ENCODE assay signal across 12 cellular contexts in genomic region chr2:74893332-74893731, GRCh38. TPM values are rescaled to one million over a fixed set of nuclear protein-coding genes. Genes with fewer than 3 reads are reported as not detected.
DNase-seq lines count a peak whose midpoint lies in the region; ATAC-seq and TF ChIP-seq lines count a peak whose summit lies in the region.
"Had no signal": no experiment of that assay in that cellular context is flagged by ENCODE, and none has a peak within 500 bp of the region (broad histone marks: within the 10 kb centered on the region; RNA-seq: fewer than 3 reads in every experiment).

No MANE protein-coding gene starts in this region.

- CTCF ChIA-PET in PC-3 (lab: Charles Lee), result no interaction called here

- TF ChIP-seq CTCF in PC-3 (conservative IDR thresholded peaks at IDR 0.05; ENCODE audit: low read depth, low read length) (no peak), osteocyte (IDR thresholded peaks at IDR 0.05) (no peak), GM13977 (IDR thresholded peaks at IDR 0.05; ENCODE audit: extremely low read depth, insufficient read depth, missing control alignments) (no peak)

- in situ Hi-C loops in GM13977 (cut with MboI; ENCODE audit: low pct_unique_long_range_greater_than_20kb, low sequenced_read_pairs, unreplicated experiment), result no loop called here

- peak overlapping the region; percentile 81 for H3K9ac ChIP-seq in PC-3 (ENCODE audit: low read length)

- BruUV-seq in PC-3 (replicated peaks; lab: Mats Ljungman, UMichigan), result no TSS peak

- H3K9me2 ChIP-seq in PC-3 (replicated peaks; ENCODE audit: low read length), result no peaks in the 10 kb centered on the region

- POLR2A ChIA-PET in PC-3 (lab: Charles Lee; ENCODE audit: unreplicated experiment), result interaction anchor here (0.6 kb wide), 1 partner anchor 48 kb away, joined by 5 read pairs; no protein-coding TSS in a partner anchor

- H3K27ac ChIP-seq in PC-3 (ENCODE audit: low read length), result peak overlapping the region; percentile 99

- H3K9me3 ChIP-seq in PC-3 (ENCODE audit: low read length), result no peaks in the 10 kb centered on the region

- peaks cover 48% of the 10 kb centered on the region for H3K4me1 Mint-ChIP-seq in osteocyte (ENCODE audit: unreplicated experiment)
- H3K4me1 Mint-ChIP-seq: neural crest cell had no signal

- H3K36me3 Mint-ChIP-seq in osteocyte (ENCODE audit: unreplicated experiment), result peaks cover 25% of the 10 kb centered on the region

- H3F3A ChIP-seq in PC-3 (ENCODE audit: low read length, unreplicated experiment), result peaks cover 8% of the 10 kb centered on the region

- no peaks in the 10 kb centered on the region for H3K9me3 Mint-ChIP-seq in osteocyte (ENCODE audit: unreplicated experiment)
- H3K9me3 Mint-ChIP-seq: neural crest cell had no signal

- peak overlapping the region; percentile 29; the same call in 1 of the 2 replicates for H3K4me3 ChIP-seq in PC-3 (ENCODE audit: low read length)

- peak; percentile 77 for DNase-seq in Daoy (ENCODE audit: low read depth)
- DNase-seq in PC-3, result peak; percentile 92
- peak; percentile 45 to 87 for DNase-seq in dermis microvascular lymphatic vessel endothelial cell (ENCODE audit: low read depth in 2 of 2)
- no peak for DNase-seq in osteocyte (ENCODE audit: extremely low spot score, unreplicated experiment)
- no peak for DNase-seq in GM13977 (ENCODE audit: low spot score)
- no peak for DNase-seq in cardiac septum (ENCODE audit: low spot score)
- DNase-seq: NCI-H1105; NCI-H524 treated with DMSO at 0.1 percent for 48 hours; stimulated activated naive B cell treated with anti-CD40 and anti-IgM and Interleukin-4, amounts not matched to agents 10 μg/mL and 1 μg/mL and 100 μg/mL, for 72 hours had no signal

- peak overlapping the region; percentile 74 for H3K4me2 ChIP-seq in PC-3 (ENCODE audit: low read length)

- no peaks in the 10 kb centered on the region for H4K20me1 ChIP-seq in PC-3 (ENCODE audit: low read length)

- peaks cover 49% of the 10 kb centered on the region for H3K36me3 ChIP-seq in PC-3 (ENCODE audit: low read depth, low read length)

- peaks cover 7% of the 10 kb centered on the region; the same call in 1 of the 2 replicates for H3K79me2 ChIP-seq in PC-3 (ENCODE audit: low read length)

- ATAC-seq in PC-3, result peak; percentile 77
- ATAC-seq in HG02938 (IDR thresholded peaks at IDR 0.05; ENCODE audit: unreplicated experiment), result no peak
- no peak for ATAC-seq in GM18868 (IDR thresholded peaks at IDR 0.05; ENCODE audit: unreplicated experiment)
- ATAC-seq: stimulated activated naive B cell treated with anti-CD40 and anti-IgM and Interleukin-4, amounts not matched to agents 10 μg/mL and 1 μg/mL and 100 μg/mL, for 72 hours had no signal

- intact Hi-C loops in PC-3 (cut with micrococcal nuclease), result loop anchor here (1.0 kb wide), 1 partner anchor 24 kb away; no protein-coding TSS in a partner anchor
- intact Hi-C loops in cardiac septum (cut with DNase I), result no loop called here

- H3K27ac Mint-ChIP-seq in osteocyte (ENCODE audit: unreplicated experiment), result peak overlapping the region; percentile 84
- H3K27ac Mint-ChIP-seq: stimulated activated naive B cell treated with anti-CD40 and anti-IgM and Interleukin-4, amounts not matched to agents 10 μg/mL and 1 μg/mL and 100 μg/mL, for 72 hours had no signal

- H3K27me3 ChIP-seq in PC-3 (ENCODE audit: low read length), result no peaks in the 10 kb centered on the region

- H3K27me3 Mint-ChIP-seq in osteocyte (ENCODE audit: unreplicated experiment), result no peaks in the 10 kb centered on the region
- H3K27me3 Mint-ChIP-seq: stimulated activated naive B cell treated with anti-CD40 and anti-IgM and Interleukin-4, amounts not matched to agents 10 μg/mL and 1 μg/mL and 100 μg/mL, for 72 hours had no signal

- H3K4me3 Mint-ChIP-seq in osteocyte (ENCODE audit: unreplicated experiment), result no peak overlapping the region
- H3K4me3 Mint-ChIP-seq: neural crest cell; stimulated activated naive B cell treated with anti-CD40 and anti-IgM and Interleukin-4, amounts not matched to agents 10 μg/mL and 1 μg/mL and 100 μg/mL, for 72 hours had no signal

- peaks cover 48% of the 10 kb centered on the region for H3K4me1 ChIP-seq in PC-3 (ENCODE audit: insufficient read depth, low read length)

- no peak overlapping the region for H2AFZ ChIP-seq in PC-3 (ENCODE audit: low read length)

RNA-seq across cellular contexts. Expression of gene HK2, which starts 59.4 kb away (rescaled TPM):
- 7.7 and 8.9 TPM in 2 replicates for total RNA-seq in Daoy (2014; rRNA removed; shearing (Covaris generic))
- 43.8 and 55.2 TPM in 2 replicates for total RNA-seq in PC-3 (2014; rRNA removed)
- total RNA-seq in dermis microvascular lymphatic vessel endothelial cell, result 2.5 and 3.0 TPM in 2 replicates
- 13.8 and 14.1 TPM in 2 replicates for total RNA-seq in osteocyte
- total RNA-seq in cardiac septum, result 15.5 TPM

Comparison
In these comparisons a context has a peak if more than half of its experiments do, and no peak if none do; other contexts are left out.
1. DNase-seq: peak in Daoy (single experiment), PC-3 (single experiment) and dermis microvascular lymphatic vessel endothelial cell (2 of 2); none in osteocyte (single experiment), GM13977 (single experiment) and cardiac septum (single experiment).